ENCODE assay signal across 17 cellular contexts in the genomic region with DNA sequence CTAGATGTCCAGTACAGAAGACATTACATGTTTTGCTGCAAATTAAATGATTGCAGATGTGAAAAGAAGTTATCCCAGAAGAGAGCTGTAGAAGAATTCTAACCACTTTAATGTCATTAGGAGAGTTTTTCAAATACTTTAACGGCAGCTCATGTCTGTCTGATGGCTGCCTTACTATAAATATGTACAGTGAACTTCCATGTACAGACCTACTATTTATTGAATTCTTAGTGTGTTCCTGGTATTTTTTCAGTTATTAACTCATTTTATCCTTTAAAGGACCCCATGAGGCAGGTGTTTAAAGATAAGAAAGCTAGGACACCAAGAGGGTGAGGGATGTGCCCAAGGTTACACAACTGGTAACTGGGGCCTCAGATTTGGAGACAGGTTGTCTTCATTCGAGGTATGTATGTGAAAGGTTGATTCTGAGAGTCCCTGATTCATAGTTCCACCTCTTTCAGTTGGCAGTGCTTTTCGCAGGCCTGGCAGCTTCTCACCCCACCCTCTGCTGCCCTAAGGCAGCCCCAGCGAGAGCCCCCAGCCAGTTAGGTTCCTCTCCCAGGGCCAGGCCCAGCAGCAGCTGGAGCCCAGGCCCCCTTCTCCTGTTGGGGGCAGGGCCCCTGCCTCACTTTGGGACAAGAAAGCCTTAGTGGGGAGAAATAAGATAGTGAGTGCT.
DNase-seq lines count a peak whose midpoint lies in the region; ATAC-seq and TF ChIP-seq lines count a peak whose summit lies in the region.
"Had no signal": no experiment of that assay in that cellular context is flagged by ENCODE, and none has a peak within 500 bp of the region (broad histone marks: within the 10 kb centered on the region; RNA-seq: fewer than 3 reads in every experiment).

No MANE protein-coding gene starts in this region.

- peaks cover 22% of the 10 kb centered on the region for H3K36me3 Mint-ChIP-seq in T-helper 17 cell (ENCODE audit: low read depth)

- peaks cover 21% of the 10 kb centered on the region for H3K4me1 Mint-ChIP-seq in T-helper 17 cell

- no peak overlapping the region for H3K4me3 ChIP-seq in AG10803 (ENCODE audit: low read length)

- DNase-seq in AG10803 (ENCODE audit: low read depth) (peak; percentile 84), T-helper 17 cell (no peak), fibroblast of peridontal ligament (ENCODE audit: extremely low read depth) (peak; percentile 74), omental fat pad (ENCODE audit: low spot score) (no peak), NCI-H1930 (lab: John Stamatoyannopoulos, UW) (no peak), NCI-H1105 (lab: John Stamatoyannopoulos, UW) (no peak)
- DNase-seq: DMS 273 treated with DMSO at 0.1 percent for 48 hours; endodermal cell; NCI-H187 treated with DMSO at 0.1 percent for 48 hours; NCI-H82; stimulated activated CD4-positive, alpha-beta T cell treated with anti-CD3 and anti-CD28 coated beads, Interleukin-1b, Interleukin-23, amount 100 ng/mL, for 48 hours had no signal

- H3K27me3 Mint-ChIP-seq in T-helper 17 cell, result no peaks in the 10 kb centered on the region
- H3K27me3 Mint-ChIP-seq: activated naive CD4-positive, alpha-beta T cell treated with anti-CD3 and anti-CD28 coated beads, Interleukin-2, amount 50 U/mL, for 24 hours; B cell had no signal

- no peak for TF ChIP-seq CTCF in AG10803 (conservative IDR thresholded peaks at IDR 0.05; ENCODE audit: low read length)
- no peak for TF ChIP-seq CTCF in omental fat pad (IDR thresholded peaks at IDR 0.05)

- peak overlapping the region; percentile 84 for H3K27ac Mint-ChIP-seq in T-helper 17 cell
- H3K27ac Mint-ChIP-seq: activated naive CD4-positive, alpha-beta T cell treated with anti-CD3 and anti-CD28 coated beads, Interleukin-2, amount 50 U/mL, for 24 hours; T-helper 1 cell treated with Interleukin-12 subunit alpha and Interleukin-12 subunit beta and Interleukin-4 antibody, amounts not matched to agents 30 μg/mL and 1 μg/mL, for 36 hours had no signal

- H3K4me3 Mint-ChIP-seq in T-helper 17 cell, result no peak overlapping the region
- H3K4me3 Mint-ChIP-seq: activated naive CD4-positive, alpha-beta T cell treated with anti-CD3 and anti-CD28 coated beads, Interleukin-2, amount 50 U/mL, for 24 hours; B cell; endodermal cell; T-helper 1 cell treated with Interleukin-12 subunit alpha and Interleukin-12 subunit beta and Interleukin-4 antibody, amounts not matched to agents 30 μg/mL and 1 μg/mL, for 36 hours had no signal

- no peak for ATAC-seq in T-helper 17 cell
- ATAC-seq in omental fat pad (ENCODE audit: low FRiP score), result peak; percentile 52
- no peak for ATAC-seq in GM19351 (IDR thresholded peaks at IDR 0.05; ENCODE audit: unreplicated experiment)
- ATAC-seq in HG02981 (IDR thresholded peaks at IDR 0.05; ENCODE audit: unreplicated experiment), result no peak
- ATAC-seq: activated CD4-positive, CD25-positive, alpha-beta regulatory T cell treated with anti-CD3 and anti-CD28 coated beads, Interleukin-2, amount 50 U/mL, for 24 hours had no signal

- no peaks in the 10 kb centered on the region for H3K9me3 ChIP-seq in T-helper 17 cell (ENCODE audit: control insufficient read depth, low read length, poor library complexity, severe bottlenecking)

Comparison
In these comparisons a context has a peak if more than half of its experiments do, and no peak if none do; other contexts are left out.
1. DNase-seq: peak in AG10803 (single experiment) and fibroblast of peridontal ligament (single experiment); none in T-helper 17 cell (0 of 3), omental fat pad (single experiment), NCI-H1930 (0 of 2) and NCI-H1105 (single experiment).